In the genomic region with DNA sequence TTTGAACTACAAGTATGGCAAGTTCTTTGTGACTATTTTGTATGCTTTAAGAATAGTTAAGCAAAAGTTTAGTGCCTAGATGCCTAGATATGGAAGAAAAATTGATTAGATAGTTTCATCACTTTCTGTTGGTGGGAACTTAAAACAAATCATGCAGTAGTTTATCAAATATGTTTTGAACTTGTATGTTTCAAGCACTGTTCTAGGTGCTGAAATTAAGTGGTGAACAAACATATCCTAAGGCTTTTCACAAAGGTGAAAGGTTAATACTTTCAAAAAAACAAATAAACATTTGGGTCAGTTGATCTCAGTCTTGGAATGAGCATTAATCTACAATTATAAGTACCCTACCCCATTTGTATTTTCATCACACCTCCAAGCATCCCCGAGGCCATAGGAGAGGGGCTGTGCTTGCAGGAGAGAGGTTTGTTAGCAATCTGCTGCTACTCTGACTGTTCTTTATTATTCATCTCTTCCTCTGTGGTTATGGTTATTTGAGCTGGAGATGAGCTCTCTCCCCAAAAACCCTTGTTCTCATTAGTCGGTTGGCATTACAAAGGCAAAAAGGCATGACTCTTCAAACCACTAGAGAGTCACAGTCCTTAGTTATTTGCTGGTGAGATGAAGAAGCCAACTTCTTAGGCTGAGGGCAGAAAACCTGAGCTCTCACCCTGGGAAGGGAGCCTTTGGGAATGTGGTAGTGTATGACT, we compare ENCODE assay signal across 25 cellular contexts.
DNase-seq lines count a peak whose midpoint lies in the region; ATAC-seq lines count a peak whose summit lies in the region.
"Had no signal": no experiment of that assay in that cellular context is flagged by ENCODE, and none has a peak within 500 bp of the region (broad histone marks: within the 10 kb centered on the region; RNA-seq: fewer than 3 reads in every experiment).

No MANE protein-coding gene starts in this region.

- H3K9ac ChIP-seq in iPS-20b (ENCODE audit: low read depth, low read length) = no peak overlapping the region
- H3K9ac ChIP-seq: KMS-11 had no signal

- H3K27me3 ChIP-seq in SJCRH30 = no peaks in the 10 kb centered on the region
- no peaks in the 10 kb centered on the region for H3K27me3 ChIP-seq in iPS-20b (ENCODE audit: insufficient read depth, low read length)
- H3K27me3 ChIP-seq: adrenal gland, right atrium auricular region, upper lobe of left lung had no signal

- H3K36me3 ChIP-seq in SJCRH30 (no peaks in the 10 kb centered on the region), iPS-20b (ENCODE audit: insufficient read depth, low read depth, low read length) (no peaks in the 10 kb centered on the region)
- H3K36me3 ChIP-seq: adrenal gland, right atrium auricular region, upper lobe of left lung had no signal

- H3K27ac ChIP-seq in SJCRH30 = no peak overlapping the region
- no peak overlapping the region for H3K27ac ChIP-seq in iPS-20b (ENCODE audit: low read length)
- H3K27ac ChIP-seq: adrenal gland, KMS-11, right atrium auricular region, upper lobe of left lung had no signal

- ATAC-seq in GM18502 (IDR thresholded peaks at IDR 0.05; ENCODE audit: poor library complexity, unreplicated experiment) = no peak
- ATAC-seq: left cardiac atrium had no signal

- no peaks in the 10 kb centered on the region for H3K9me3 ChIP-seq in SJCRH30 (replicated peaks)
- H3K9me3 ChIP-seq in iPS-20b (ENCODE audit: insufficient read depth, low read depth, low read length) = no peaks in the 10 kb centered on the region
- H3K9me3 ChIP-seq: adrenal gland, upper lobe of left lung had no signal

- H3K4me3 ChIP-seq in SJCRH30 = no peak overlapping the region
- H3K4me3 ChIP-seq in iPS-20b (ENCODE audit: low read length) = 0 out of 2 replicates have a peak overlapping the region, but pooled peaks have one; percentile 4
- H3K4me3 ChIP-seq: adrenal gland, right atrium auricular region, upper lobe of left lung had no signal

- H3K4me1 ChIP-seq in SJCRH30 (peaks cover 30% of the 10 kb centered on the region), iPS-20b (ENCODE audit: insufficient read depth, low read length) (peaks cover 6% of the 10 kb centered on the region; the same call in 1 of the 2 replicates)
- H3K4me1 ChIP-seq: adrenal gland, upper lobe of left lung had no signal

- DNase-seq in NCI-H187 treated with DMSO at 0.1 percent for 48 hours (lab: John Stamatoyannopoulos, UW) = peak; percentile 12
- no peak for DNase-seq in NCI-H187 (lab: John Stamatoyannopoulos, UW)
- DNase-seq in ELR (ENCODE audit: low read depth) = peak; percentile 21
- peak; percentile 24 to 73 for DNase-seq in SJCRH30
- no peak for DNase-seq in NCI-H748 treated with DMSO at 0.1 percent for 48 hours (lab: John Stamatoyannopoulos, UW)
- no peak for DNase-seq in NCI-H2029 (lab: John Stamatoyannopoulos, UW)
- DNase-seq: activated B cell treated with CpG ODN at 0.5 μM for 24 hours; activated CD4-positive, alpha-beta memory T cell treated with anti-CD3 and anti-CD28 coated beads for 36 hours; activated gamma-delta T cell treated with Interleukin-2 at 50 U/mL for 16 hours; adrenal gland; COR-L47; glutamatergic neuron; HCEC 1CT; left cardiac atrium; mesendoderm; naive B cell; NCI-H1048; NCI-H2081 treated with DMSO at 0.1 percent for 48 hours; NCI-H524; occipital lobe; upper lobe of left lung had no signal

Comparison
In these comparisons a context has a peak if more than half of its experiments do, and no peak if none do; other contexts are left out.
1. DNase-seq: peak in NCI-H187 treated with DMSO at 0.1 percent for 48 hours (single experiment), ELR (single experiment) and SJCRH30 (2 of 2); none in NCI-H187 (0 of 2), NCI-H748 treated with DMSO at 0.1 percent for 48 hours (single experiment) and NCI-H2029 (single experiment).